In the genomic region with DNA sequence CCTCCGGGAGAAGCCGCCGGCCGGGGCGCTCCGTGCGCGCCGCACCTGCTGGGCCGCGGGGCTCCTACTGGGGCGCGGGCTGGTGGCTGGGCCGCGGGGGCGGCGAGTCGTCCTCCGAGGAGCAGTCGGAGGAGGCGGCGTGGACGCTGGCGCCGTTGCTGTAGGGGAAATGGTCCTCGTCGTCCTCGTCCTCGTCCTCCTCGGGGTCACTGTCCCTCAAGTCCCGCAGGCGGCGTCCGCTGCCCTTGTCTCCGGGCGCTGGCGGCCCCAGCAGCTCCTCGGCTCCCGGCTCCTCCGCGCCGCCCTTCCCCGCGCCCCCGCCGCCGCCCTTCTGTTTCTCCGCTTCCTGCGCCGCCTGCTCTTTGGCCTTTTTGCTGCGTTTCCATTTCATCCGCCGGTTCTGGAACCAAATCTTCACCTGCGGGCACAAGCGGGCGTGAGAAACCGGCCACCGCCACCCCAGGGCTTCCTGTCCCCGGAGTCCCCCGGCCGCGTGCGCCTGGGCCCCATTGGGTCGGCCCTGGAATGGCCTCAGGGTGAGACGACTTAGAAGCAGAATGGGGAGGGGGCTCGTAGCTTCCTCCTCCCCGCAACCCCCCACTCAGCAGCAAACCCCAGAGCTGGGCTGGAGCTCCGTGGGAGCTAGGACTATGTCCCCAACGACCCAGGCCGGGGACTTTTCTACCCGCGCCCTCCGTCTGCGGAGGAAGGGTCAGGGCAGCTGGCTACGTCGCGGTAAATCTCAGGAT, we compare ENCODE assay signal across 1 cellular context.
TF ChIP-seq lines count a peak whose summit lies in the region.

No MANE protein-coding gene starts in this region.

TF ChIP-seq in HepG2, 621 proteins besides CTCF, POLR2A, EP300 and RAD21:
- TF ChIP-seq AGO2 (optimal IDR thresholded peaks at IDR 0.05; ENCODE audit: low read depth, low read length) (peak; percentile 14), MEIS2 (CRISPR knock-in tag; IDR thresholded peaks at IDR 0.05) (no peak)
